10 cellular contexts compared by ENCODE assay signal in genomic region chr13:77521595-77522367, GRCh38. TPM values are rescaled to one million over a fixed set of nuclear protein-coding genes. Genes with fewer than 3 reads are reported as not detected.
DNase-seq lines count a peak whose midpoint lies in the region; ATAC-seq and TF ChIP-seq lines count a peak whose summit lies in the region.
"Had no signal": no experiment of that assay in that cellular context is flagged by ENCODE, and none has a peak within 500 bp of the region (broad histone marks: within the 10 kb centered on the region; RNA-seq: fewer than 3 reads in every experiment).

No MANE protein-coding gene starts in this region.

- H3K27ac ChIP-seq in iPS DF 6.9 (ENCODE audit: low read length), result no peak overlapping the region
- peak overlapping the region; percentile 42 to 80 (median 56) for H3K27ac ChIP-seq in upper lobe of left lung
- H3K27ac ChIP-seq: thoracic aorta had no signal

- H3K4me3 ChIP-seq in astrocyte of the cerebellum (ENCODE audit: low read depth, low read length), result no peak overlapping the region
- H3K4me3 ChIP-seq in iPS DF 6.9 (ENCODE audit: low read length), result no peak overlapping the region
- H3K4me3 ChIP-seq in upper lobe of left lung, result no peak overlapping the region
- H3K4me3 ChIP-seq: thoracic aorta had no signal

- H3K9me3 ChIP-seq in iPS DF 6.9 (ENCODE audit: control insufficient read depth, insufficient read depth, low read length) (no peaks in the 10 kb centered on the region), upper lobe of left lung (no peaks in the 10 kb centered on the region)
- H3K9me3 ChIP-seq: thoracic aorta had no signal

- H3K36me3 ChIP-seq in iPS DF 6.9 (ENCODE audit: control insufficient read depth, insufficient read depth, low read length) (no peaks in the 10 kb centered on the region), upper lobe of left lung (no peaks in the 10 kb centered on the region)
- H3K36me3 ChIP-seq: thoracic aorta had no signal

- TF ChIP-seq EP300 in upper lobe of left lung (IDR thresholded peaks at IDR 0.05), result peak in 2 of 4 donors; percentile 44 to 49

- peak; percentile 77 for DNase-seq in HT1080 (ENCODE audit: low read depth)
- DNase-seq in astrocyte of the cerebellum (ENCODE audit: low read depth), result peak; percentile 51
- DNase-seq in iPS DF 6.9 (ENCODE audit: low read depth, low spot score), result peak; percentile 31
- DNase-seq in upper lobe of left lung, result peak in 1 of 2 donors; percentile 83
- no peak for DNase-seq in superior temporal gyrus (ENCODE audit: extremely low spot score)
- no peak for DNase-seq in SKM-1 (lab: John Stamatoyannopoulos, UW; ENCODE audit: unreplicated experiment)
- DNase-seq: NCI-H1105 treated with DMSO at 0.1 percent for 48 hours; stimulated activated CD4-positive, alpha-beta T cell treated with anti-CD3 and anti-CD28 coated beads, Interleukin-4, amount 100 ng/mL, for 4 hours had no signal

- no peak for TF ChIP-seq POLR2A in upper lobe of left lung (IDR thresholded peaks at IDR 0.05)

- H3K4me1 ChIP-seq in iPS DF 6.9 (ENCODE audit: control insufficient read depth, insufficient read depth, low read length) (no peaks in the 10 kb centered on the region), upper lobe of left lung (peaks cover 0 to 9% (median 0%) of the 10 kb centered on the region in 4 donors)

- ATAC-seq in upper lobe of left lung (ENCODE audit: low FRiP score in 2 of 2), result peak; percentile 78 to 95
- ATAC-seq in GM21576 (IDR thresholded peaks at IDR 0.05; ENCODE audit: unreplicated experiment), result no peak

- in situ Hi-C loops in astrocyte of the cerebellum (cut with HindIII; ENCODE audit: low sequenced_read_pairs), result no loop called here

- no peaks in the 10 kb centered on the region for H3K27me3 ChIP-seq in iPS DF 6.9 (ENCODE audit: control insufficient read depth, insufficient read depth, low read length)
- H3K27me3 ChIP-seq in upper lobe of left lung, result no peaks in the 10 kb centered on the region

- TF ChIP-seq CTCF in astrocyte of the cerebellum (IDR thresholded peaks at IDR 0.05; ENCODE audit: low read depth, low read length, missing control alignments) (no peak), upper lobe of left lung (IDR thresholded peaks at IDR 0.05) (no peak)

- WGBS in iPS DF 6.9 (ENCODE audit: insufficient coverage, insufficient read length), result no CpG with 5 or more reads among the region's 3 CpGs
- WGBS in upper lobe of left lung, 2 donors, result 28 to 29% methylated on average over 3 of the region's 3 CpGs

RNA-seq across cellular contexts. Expression of gene SCEL, which starts 13.7 kb away (rescaled TPM):
- not detected in 2 replicates for total RNA-seq in HT1080 (2014; rRNA removed; shearing (Covaris generic))
- polyA plus RNA-seq in HT1080 (2015; cell fraction: cytosol; rRNA removed), result not detected in 2 replicates
- 0.06 TPM in 1 of 2 replicates, not detected in the other for polyA plus RNA-seq in HT1080 (2015; cell fraction: nucleus; rRNA removed)
- total RNA-seq in upper lobe of left lung, result 100 to 1,000 TPM in 2 of 6 donors, 10 to 100 TPM in 4; 32.5 to 175 (median 82.5) TPM

Comparison
In these comparisons a context has a peak if more than half of its experiments do, and no peak if none do; other contexts are left out.
1. DNase-seq: peak in HT1080 (single experiment), astrocyte of the cerebellum (single experiment) and iPS DF 6.9 (single experiment); none in superior temporal gyrus (single experiment) and SKM-1 (single experiment).
2. RNA of gene SCEL, which starts 13.7 kb away (total RNA-seq): 32.5 to 175 TPM in upper lobe of left lung; not detected in HT1080; every median in the first group is over 10 times any median in the second.